Comparison of ENCODE assay signal across 19 cellular contexts in genomic region chr11:14327105-14327504, GRCh38. TPM values are rescaled to one million over a fixed set of nuclear protein-coding genes. Genes with fewer than 3 reads are reported as not detected.
A peak's percentile ranks its signal among the peaks of the same experiment; 100 is the strongest.
DNase-seq lines count a peak whose midpoint lies in the region; ATAC-seq and TF ChIP-seq lines count a peak whose summit lies in the region.
"Had no signal": no experiment of that assay in that cellular context is flagged by ENCODE, and none has a peak within 500 bp of the region (broad histone marks: within the 10 kb centered on the region; RNA-seq: fewer than 3 reads in every experiment).

No MANE protein-coding gene starts in this region.

- peak overlapping the region; percentile 64 for H3K4me3 Mint-ChIP-seq in activated B cell treated with CpG ODN at 0.5 μM for 24 hours
- H3K4me3 Mint-ChIP-seq: activated T-cell treated with anti-CD3 and anti-CD28 coated beads, Interleukin-2, amount 50 U/mL, for 24 hours had no signal

- H3K4me1 ChIP-seq in BLaER1, result peaks cover 40% of the 10 kb centered on the region
- H3K4me1 ChIP-seq: BE2C had no signal

- ATAC-seq in GM18511 (IDR thresholded peaks at IDR 0.05; ENCODE audit: unreplicated experiment) (peak; percentile 32), HG02852 (IDR thresholded peaks at IDR 0.05; ENCODE audit: unreplicated experiment) (peak; percentile 30), activated B cell treated with CpG ODN at 0.5 μM for 24 hours (ENCODE audit: low read depth) (no peak)

- H3K27ac ChIP-seq in BLaER1, result no peak overlapping the region
- H3K27ac ChIP-seq: ovary, PC-9 had no signal

- peaks cover 85% of the 10 kb centered on the region for H3K4me1 Mint-ChIP-seq in activated B cell treated with CpG ODN at 0.5 μM for 24 hours

- no peaks in the 10 kb centered on the region for H3K36me3 ChIP-seq in BLaER1
- H3K36me3 ChIP-seq: BE2C, ovary had no signal

- POLR2A ChIA-PET in activated B cell treated with CpG ODN at 0.5 μM for 24 hours (lab: Charles Lee), result interaction anchor here (0.6 to 1.3 kb wide), 5 partner anchors 9 to 78 kb away, joined by 3 to 10 read pairs (median 4); no protein-coding TSS in a partner anchor

- intact Hi-C loops in activated B cell treated with CpG ODN at 0.5 μM for 24 hours (cut with micrococcal nuclease), result no loop called here

- no peak overlapping the region for H3K4me3 ChIP-seq in BLaER1
- H3K4me3 ChIP-seq: ovary, PC-9 had no signal

- H3K27me3 Mint-ChIP-seq in activated B cell treated with CpG ODN at 0.5 μM for 24 hours, result no peaks in the 10 kb centered on the region
- H3K27me3 Mint-ChIP-seq: activated T-cell treated with anti-CD3 and anti-CD28 coated beads, Interleukin-2, amount 50 U/mL, for 24 hours had no signal

- peaks cover 7% of the 10 kb centered on the region for H3K36me3 Mint-ChIP-seq in activated B cell treated with CpG ODN at 0.5 μM for 24 hours (ENCODE audit: low read depth)

- peak overlapping the region; percentile 84 for H3K27ac Mint-ChIP-seq in activated B cell treated with CpG ODN at 0.5 μM for 24 hours
- H3K27ac Mint-ChIP-seq: activated T-cell treated with anti-CD3 and anti-CD28 coated beads, Interleukin-2, amount 50 U/mL, for 24 hours had no signal

- no peaks in the 10 kb centered on the region for H3K27me3 ChIP-seq in BLaER1
- H3K27me3 ChIP-seq: BE2C, ovary had no signal

- peak overlapping the region; percentile 48 for H3K4me2 ChIP-seq in BLaER1
- H3K4me2 ChIP-seq: PC-9 had no signal

- H4K20me1 ChIP-seq in BLaER1, result no peaks in the 10 kb centered on the region; the same call in 1 of the 2 replicates

- no peaks in the 10 kb centered on the region for H3K9me3 ChIP-seq in BLaER1
- H3K9me3 ChIP-seq: BE2C, ovary had no signal

- TF ChIP-seq CTCF in activated B cell treated with CpG ODN at 0.5 μM for 24 hours (IDR thresholded peaks at IDR 0.05), result no peak

- DNase-seq in activated B cell treated with CpG ODN at 0.5 μM for 24 hours (no peak), putamen (ENCODE audit: low spot score) (no peak), HuH-7 (ENCODE audit: low spot score) (no peak), ureter (ENCODE audit: low spot score) (no peak), COLO668 (lab: John Stamatoyannopoulos, UW; ENCODE audit: unreplicated experiment) (no peak)
- DNase-seq: activated CD4-positive, CD25-positive, alpha-beta regulatory T cell; activated T-cell treated with anti-CD3 and anti-CD28 coated beads, Interleukin-2, amount 50 U/mL, for 24 hours; BE2C; DMS53; H7; Karpas-422; NCI-H1436; NCI-H446 treated with DMSO at 0.1 percent for 48 hours; ovary; PC-9; stimulated activated CD4-positive, alpha-beta T cell treated with anti-CD3 and anti-CD28 coated beads, Interleukin-12 subunit alpha, Interleukin-12 subunit beta, amount 100 ng/mL, for 4 hours had no signal

- no peaks in the 10 kb centered on the region for H3K9me3 Mint-ChIP-seq in activated B cell treated with CpG ODN at 0.5 μM for 24 hours
- H3K9me3 Mint-ChIP-seq: activated T-cell treated with anti-CD3 and anti-CD28 coated beads, Interleukin-2, amount 50 U/mL, for 24 hours had no signal

- no peak overlapping the region for H3K9ac ChIP-seq in BLaER1

- CTCF ChIA-PET in activated B cell treated with CpG ODN at 0.5 μM for 24 hours (lab: Charles Lee), result interaction anchor here (1.4 kb wide), 1 partner anchor 19 kb away, joined by 3 read pairs; no protein-coding TSS in a partner anchor

RNA-seq across cellular contexts. Expression of gene RRAS2, which starts 31.9 kb away (rescaled TPM):
- total RNA-seq in activated B cell treated with CpG ODN at 0.5 μM for 24 hours (97.7 and 106 TPM in 2 replicates), ureter (31.1 TPM)
